In the genomic region with DNA sequence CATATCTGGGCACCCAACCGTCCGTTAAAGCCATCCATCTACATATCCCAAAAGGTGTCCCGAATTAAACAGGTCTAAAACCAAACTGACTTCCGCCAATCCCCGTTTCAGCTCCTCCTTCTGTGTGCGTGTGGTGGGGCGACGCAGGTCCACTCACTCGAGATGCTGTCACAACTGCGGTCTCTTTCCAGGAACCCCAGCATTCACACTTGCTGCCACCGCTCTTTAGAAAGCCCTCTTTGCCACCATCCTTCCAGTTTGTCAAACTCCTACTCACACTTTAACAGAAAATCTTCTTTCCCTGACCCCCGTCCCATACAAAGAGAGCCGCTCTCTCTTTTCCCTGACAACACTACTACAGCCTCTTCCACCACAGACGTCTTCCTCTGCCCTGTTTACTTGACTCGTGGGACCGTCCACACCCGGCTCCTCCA, we compare ENCODE assay signal across 1 cellular context.
TF ChIP-seq lines count a peak whose summit lies in the region.

No MANE protein-coding gene starts in this region.

TF ChIP-seq in H1, 55 proteins besides CTCF, POLR2A, EP300 and RAD21:
- TF ChIP-seq SAP30 (IDR thresholded peaks at IDR 0.05; ENCODE audit: insufficient read depth, insufficient replicate concordance, low read length) (peak; percentile 84), ASH2L (IDR thresholded peaks at IDR 0.05; ENCODE audit: low read length) (no peak), HDAC6 (IDR thresholded peaks at IDR 0.05; ENCODE audit: low read depth, low read length) (no peak)
TF ChIP-seq in H1: peak in this region for 1.
